8 cellular contexts compared by ENCODE assay signal in genomic region chr14:69153848-69154208, GRCh38. TPM values are rescaled to one million over a fixed set of nuclear protein-coding genes. Genes with fewer than 3 reads are reported as not detected.
DNase-seq lines count a peak whose midpoint lies in the region; ATAC-seq and TF ChIP-seq lines count a peak whose summit lies in the region.

No MANE protein-coding gene starts in this region.

- TF ChIP-seq CTCF in natural killer cell (IDR thresholded peaks at IDR 0.05), result no peak

- CTCF ChIA-PET in T-cell (lab: Charles Lee), result interaction anchor here (0.5 to 0.6 kb wide), 2 partner anchors 14 to 52 kb away, joined by 4 to 5 read pairs; no protein-coding TSS in a partner anchor

- peak overlapping the region; percentile 94 for H3K27ac Mint-ChIP-seq in activated naive CD4-positive, alpha-beta T cell treated with anti-CD3 and anti-CD28 coated beads, Interleukin-2, amount 50 U/mL, for 24 hours
- peak overlapping the region; percentile 86 to 90 for H3K27ac Mint-ChIP-seq in T-cell
- peak overlapping the region; percentile 86 to 94 for H3K27ac Mint-ChIP-seq in natural killer cell

- intact Hi-C loops in natural killer cell (cut with micrococcal nuclease), result loop anchor here (2.0 to 5.0 kb wide), 4 partner anchors 21 to 1753 kb away; partner anchors contain the start of genes ERH, PCNX1, SLC39A9 and SUSD6

- POLR2A ChIA-PET in T-cell (lab: Charles Lee), result interaction anchor here (0.5 to 1.0 kb wide), 4 partner anchors 22 to 1336 kb away, joined by 3 to 5 read pairs (median 4); partner anchors contain the start of gene EXD2 (in 1 of the 2)

- H3K36me3 Mint-ChIP-seq in activated naive CD4-positive, alpha-beta T cell treated with anti-CD3 and anti-CD28 coated beads, Interleukin-2, amount 50 U/mL, for 24 hours, result peaks cover 4% of the 10 kb centered on the region
- peaks cover 6% of the 10 kb centered on the region for H3K36me3 Mint-ChIP-seq in T-cell
- no peaks in the 10 kb centered on the region for H3K36me3 Mint-ChIP-seq in natural killer cell

- H3K27me3 Mint-ChIP-seq in activated naive CD4-positive, alpha-beta T cell treated with anti-CD3 and anti-CD28 coated beads, Interleukin-2, amount 50 U/mL, for 24 hours, result no peaks in the 10 kb centered on the region
- peaks cover 0 to under 1% of the 10 kb centered on the region in 2 donors for H3K27me3 Mint-ChIP-seq in T-cell
- H3K27me3 Mint-ChIP-seq in natural killer cell (ENCODE audit: low read depth in 2 of 2), result peaks cover 0 to 4% of the 10 kb centered on the region in 2 donors

- no peak for DNase-seq in activated naive CD4-positive, alpha-beta T cell treated with anti-CD3 and anti-CD28 coated beads, Interleukin-2, amount 50 U/mL, for 16 hours
- DNase-seq in T-cell, result peak in 2 of 34 experiments; percentile 8 to 10
- peak; percentile 17 for DNase-seq in fibroblast of gingiva (ENCODE audit: low read depth)
- DNase-seq in natural killer cell, result no peak
- DNase-seq in SIG-M5 (lab: John Stamatoyannopoulos, UW), result no peak

- H3K4me3 Mint-ChIP-seq in activated naive CD4-positive, alpha-beta T cell treated with anti-CD3 and anti-CD28 coated beads, Interleukin-2, amount 50 U/mL, for 24 hours, result peak overlapping the region; percentile 93
- H3K4me3 Mint-ChIP-seq in T-cell (peak overlapping the region; percentile 86 to 94 (median 89)), natural killer cell (peak overlapping the region; percentile 95)

- no peaks in the 10 kb centered on the region for H3K9me3 Mint-ChIP-seq in activated naive CD4-positive, alpha-beta T cell treated with anti-CD3 and anti-CD28 coated beads, Interleukin-2, amount 50 U/mL, for 24 hours
- H3K9me3 Mint-ChIP-seq in T-cell, result no peaks in the 10 kb centered on the region
- H3K9me3 Mint-ChIP-seq in natural killer cell, result no peaks in the 10 kb centered on the region

- H3K4me1 Mint-ChIP-seq in activated naive CD4-positive, alpha-beta T cell treated with anti-CD3 and anti-CD28 coated beads, Interleukin-2, amount 50 U/mL, for 24 hours, result peaks cover 30% of the 10 kb centered on the region
- H3K4me1 Mint-ChIP-seq in T-cell, result peaks cover 31 to 33% (median 31%) of the 10 kb centered on the region in 3 donors
- peaks cover 31 to 32% of the 10 kb centered on the region in 2 donors for H3K4me1 Mint-ChIP-seq in natural killer cell

- no peak for ATAC-seq in T-cell (replicated peaks in 1 of 4)
- no peak for ATAC-seq in natural killer cell
- no peak for ATAC-seq in GM19023 (IDR thresholded peaks at IDR 0.05; ENCODE audit: unreplicated experiment)
- ATAC-seq in HG03520 (IDR thresholded peaks at IDR 0.05; ENCODE audit: unreplicated experiment), result no peak

RNA-seq across cellular contexts. Expression of gene DCAF5, which starts 0.9 kb away (rescaled TPM):
- total RNA-seq in T-cell (10 to 100 TPM; 60.3 to 80.8 (median 64.2) TPM), natural killer cell (100 to 1,000 TPM in 1 of 3 donors, 10 to 100 TPM in 2; 92.0 to 112 (median 99.2) TPM)

RNA-seq across cellular contexts. Expression of gene EXD2, which starts 37.5 kb away (rescaled TPM):
- total RNA-seq in T-cell (10 to 100 TPM in 4 of 5 donors, 1 to 10 TPM in 1; 8.6 to 12.1 (median 10.8) TPM), natural killer cell (1 to 10 TPM; 2.0 to 4.9 (median 2.9) TPM)
